ENCODE assay signal across 24 cellular contexts in genomic region chr6:99232003-99232402, GRCh38.
"Had no signal": no experiment of that assay in that cellular context is flagged by ENCODE, and none has a peak within 500 bp of the region (broad histone marks: within the 10 kb centered on the region; RNA-seq: fewer than 3 reads in every experiment).

No MANE protein-coding gene starts in this region.

- H3K27ac Mint-ChIP-seq: activated CD4-positive, alpha-beta memory T cell treated with anti-CD3 and anti-CD28 coated beads for 36 hours; activated CD4-positive, alpha-beta T cell treated with anti-CD3 and anti-CD28 coated beads, Interleukin-2, amount 10 ng/mL, durations not matched to agents 7 days and 5 days; activated naive CD8-positive, alpha-beta T cell treated with anti-CD3 and anti-CD28 coated beads, Interleukin-2, amount 10 ng/mL, durations not matched to agents 7 days and 5 days; activated T-cell treated with anti-CD3 and anti-CD28 coated beads, Interleukin-2, amount 50 U/mL, for 72 hours; activated T-helper 2 cell treated with anti-CD3 and anti-CD28 coated beads, Interferon-gamma antibody, Interleukin-2, Interleukin-4, amounts not matched to agents 10 μg/mL and 5 μg/mL and 100 μg/mL, durations not matched to agents 14 hours and 24 hours and 36 hours had no signal

- DNase-seq: activated CD4-positive, alpha-beta memory T cell treated with anti-CD3 and anti-CD28 coated beads for 36 hours; activated CD4-positive, alpha-beta T cell treated with anti-CD3 and anti-CD28 coated beads, Interleukin-2, amount 10 ng/mL, durations not matched to agents 7 days and 5 days; activated CD4-positive, CD25-positive, alpha-beta regulatory T cell; activated CD8-positive, alpha-beta memory T cell treated with anti-CD3 and anti-CD28 coated beads for 24 hours; activated gamma-delta T cell treated with Interleukin-2 at 50 U/mL for 16 hours; activated naive CD4-positive, alpha-beta T cell treated with anti-CD3 and anti-CD28 coated beads, Interleukin-2, amount 50 U/mL, for 16 hours; activated naive CD8-positive, alpha-beta T cell treated with anti-CD3 and anti-CD28 coated beads, Interleukin-2, amount 10 ng/mL, durations not matched to agents 7 days and 5 days; activated T-cell treated with anti-CD3 and anti-CD28 coated beads, Interleukin-2, amount 50 U/mL, for 72 hours; adrenal gland; anterior cingulate cortex; caudate nucleus; NCI-H1105 treated with DMSO at 0.1 percent for 48 hours; NCI-H1930; NCI-H226; NCI-H69; NK-92 treated with Interleukin-12 subunit alpha and Interleukin-12 subunit beta, amount 100 ng/mL, for 24 hours; OCI-M1; RPMI8226; T-helper 1 cell had no signal

- H3K4me1 ChIP-seq: adrenal gland had no signal

- H3K4me3 Mint-ChIP-seq: activated CD4-positive, alpha-beta memory T cell treated with anti-CD3 and anti-CD28 coated beads for 36 hours; activated CD4-positive, alpha-beta T cell treated with anti-CD3 and anti-CD28 coated beads, Interleukin-2, amount 10 ng/mL, durations not matched to agents 7 days and 5 days; activated naive CD8-positive, alpha-beta T cell treated with anti-CD3 and anti-CD28 coated beads, Interleukin-2, amount 10 ng/mL, durations not matched to agents 7 days and 5 days; activated T-cell treated with anti-CD3 and anti-CD28 coated beads, Interleukin-2, amount 50 U/mL, for 72 hours had no signal

- H3K4me1 Mint-ChIP-seq: activated CD4-positive, alpha-beta T cell treated with anti-CD3 and anti-CD28 coated beads, Interleukin-2, amount 10 ng/mL, durations not matched to agents 7 days and 5 days; activated naive CD8-positive, alpha-beta T cell treated with anti-CD3 and anti-CD28 coated beads, Interleukin-2, amount 10 ng/mL, durations not matched to agents 7 days and 5 days had no signal

- H3K36me3 Mint-ChIP-seq: activated CD4-positive, alpha-beta memory T cell treated with anti-CD3 and anti-CD28 coated beads for 36 hours; activated naive CD8-positive, alpha-beta T cell treated with anti-CD3 and anti-CD28 coated beads, Interleukin-2, amount 10 ng/mL, durations not matched to agents 7 days and 5 days had no signal

- H3K36me3 ChIP-seq: adrenal gland had no signal

- H3K27me3 ChIP-seq: adrenal gland had no signal

- H3K27ac ChIP-seq: adrenal gland, SK-N-MC, VCaP had no signal

- H3K4me3 ChIP-seq: adrenal gland, SK-N-MC had no signal

- H3K9me3 Mint-ChIP-seq: activated CD4-positive, alpha-beta T cell treated with anti-CD3 and anti-CD28 coated beads, Interleukin-2, amount 10 ng/mL, durations not matched to agents 7 days and 5 days; activated naive CD8-positive, alpha-beta T cell treated with anti-CD3 and anti-CD28 coated beads, Interleukin-2, amount 10 ng/mL, durations not matched to agents 7 days and 5 days; activated T-cell treated with anti-CD3 and anti-CD28 coated beads, Interleukin-2, amount 50 U/mL, for 72 hours; activated T-helper 2 cell treated with anti-CD3 and anti-CD28 coated beads, Interferon-gamma antibody, Interleukin-2, Interleukin-4, amounts not matched to agents 10 μg/mL and 5 μg/mL and 100 μg/mL, durations not matched to agents 14 hours and 24 hours and 36 hours had no signal

- H3K9me3 ChIP-seq: adrenal gland had no signal

- ATAC-seq: activated T-cell treated with anti-CD3 and anti-CD28 coated beads, Interleukin-2, amount 50 U/mL, for 72 hours; Panc1; Right ventricle myocardium inferior had no signal
